ENCODE assay signal across 1 cellular context in the genomic region with DNA sequence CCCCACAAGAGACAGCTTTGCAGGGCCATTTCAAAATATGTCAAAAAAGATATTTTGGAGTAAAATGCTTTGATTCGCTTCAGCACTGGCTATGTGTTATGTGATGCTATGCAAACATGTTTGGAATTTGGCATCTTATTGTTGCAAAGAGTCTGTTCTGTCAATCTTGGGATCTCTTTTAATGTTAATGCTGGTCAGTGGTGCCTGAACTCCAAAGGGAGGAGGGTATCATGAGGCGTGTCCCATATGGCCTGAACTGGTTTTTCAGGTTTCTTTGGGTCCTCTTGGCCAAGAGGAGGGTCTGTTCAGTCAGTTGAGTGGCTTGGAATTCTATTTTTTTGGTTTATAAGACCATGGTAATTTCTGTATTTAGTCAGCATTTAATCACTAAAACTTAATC.
A peak's percentile ranks its signal among the peaks of the same experiment; 100 is the strongest.
TF ChIP-seq lines count a peak whose summit lies in the region.

No MANE protein-coding gene starts in this region.

TF ChIP-seq in H1, 55 proteins besides CTCF, POLR2A, EP300 and RAD21:
- TF ChIP-seq NANOG (IDR thresholded peaks at IDR 0.05; ENCODE audit: insufficient read depth, low read depth, low read length, poor library complexity, severe bottlenecking), result no peak
- peak; percentile 25; the same call in 1 of the 2 replicates for TF ChIP-seq TEAD4 (IDR thresholded peaks at IDR 0.05; ENCODE audit: low read depth, low read length)
- TF ChIP-seq SP1 (IDR thresholded peaks at IDR 0.05; ENCODE audit: low read depth, low read length), result peak; percentile 77
- no peak for TF ChIP-seq EGR1 (IDR thresholded peaks at IDR 0.05; ENCODE audit: borderline replicate concordance, low read depth, low read length)
- no peak for TF ChIP-seq FOSL1 (IDR thresholded peaks at IDR 0.05; ENCODE audit: insufficient read depth, low read depth, low read length)
- TF ChIP-seq RNF2 (IDR thresholded peaks at IDR 0.05; ENCODE audit: borderline replicate concordance, low read depth, low read length, missing control alignments, poor library complexity, severe bottlenecking), result no peak
- no peak for TF ChIP-seq POU5F1 (IDR thresholded peaks at IDR 0.05; ENCODE audit: low read depth, low read length)
- TF ChIP-seq, protein P1, sequence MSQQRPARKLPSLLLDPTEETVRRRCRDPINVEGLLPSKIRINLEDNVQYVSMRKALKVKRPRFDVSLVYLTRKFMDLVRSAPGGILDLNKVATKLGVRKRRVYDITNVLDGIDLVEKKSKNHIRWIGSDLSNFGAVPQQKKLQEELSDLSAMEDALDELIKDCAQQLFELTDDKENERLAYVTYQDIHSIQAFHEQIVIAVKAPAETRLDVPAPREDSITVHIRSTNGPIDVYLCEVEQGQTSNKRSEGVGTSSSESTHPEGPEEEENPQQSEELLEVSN (IDR thresholded peaks at IDR 0.05), result no peak
- TF ChIP-seq BACH1 (IDR thresholded peaks at IDR 0.05; ENCODE audit: low read length), result no peak
- TF ChIP-seq GABPA (IDR thresholded peaks at IDR 0.05; ENCODE audit: borderline replicate concordance, insufficient read depth, low read length), result no peak
- no peak for TF ChIP-seq HDAC2 (IDR thresholded peaks at IDR 0.05; ENCODE audit: borderline replicate concordance in 1 of 2, low read depth in 2 of 2, low read length in 2 of 2)
- TF ChIP-seq CEBPB (IDR thresholded peaks at IDR 0.05; ENCODE audit: low read depth, low read length), result 0 out of 2 replicates have a peak, but pooled peaks have one; percentile 12
- no peak for TF ChIP-seq CHD2 (IDR thresholded peaks at IDR 0.05; ENCODE audit: low read length)
